Comparison of ENCODE assay signal across 6 cellular contexts in the genomic region with DNA sequence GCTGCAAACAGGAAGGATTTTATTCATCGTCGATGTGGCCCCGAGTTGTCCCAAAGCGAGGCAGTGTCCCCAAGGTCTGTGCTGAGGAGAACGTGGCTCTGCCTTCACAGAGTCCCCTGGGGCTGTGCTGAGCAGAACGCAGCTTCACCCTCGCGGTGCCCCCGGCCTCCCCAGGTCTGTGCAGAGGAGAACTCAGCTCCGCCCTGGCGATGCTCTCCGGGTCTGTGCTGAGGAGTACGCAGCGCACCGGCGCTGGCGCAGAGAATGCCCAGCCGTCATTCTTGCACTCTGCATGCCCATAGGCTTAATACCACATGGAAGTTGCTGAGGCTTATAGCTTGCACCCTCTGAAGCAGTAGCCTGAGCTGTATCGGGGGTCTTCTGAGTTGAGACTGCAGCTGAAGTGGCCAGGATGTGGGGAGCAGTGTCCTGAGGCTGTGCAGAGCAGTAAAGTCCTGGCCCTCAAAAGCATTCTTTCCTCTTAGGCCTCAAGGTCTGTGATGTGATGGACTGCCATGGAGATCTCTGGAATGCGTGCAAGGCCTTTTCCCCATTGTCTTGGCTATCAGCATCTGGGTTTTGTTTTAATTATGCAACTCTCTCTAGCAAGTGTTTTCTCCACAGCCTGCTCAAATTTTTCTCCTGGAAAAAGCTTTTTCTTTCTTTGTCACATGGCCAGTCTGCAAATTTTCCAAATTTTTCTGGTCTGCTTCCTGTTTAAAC.
DNase-seq lines count a peak whose midpoint lies in the region; ATAC-seq and TF ChIP-seq lines count a peak whose summit lies in the region.
"Not testable (repeated sequence)": the region's sequence is repeated elsewhere in the genome, so short reads cannot be mapped to it uniquely, and the experiment has no call there.

No MANE protein-coding gene starts in this region.

- H2BK120ac ChIP-seq in neuronal stem cell (ENCODE audit: low read depth, low read length) = not testable (repeated sequence)

- not testable (repeated sequence) for H3K27ac ChIP-seq in neuronal stem cell (replicated peaks; ENCODE audit: low read length)

- H3K4me3 ChIP-seq in neuronal stem cell (ENCODE audit: low read length in 2 of 2) = not testable (repeated sequence)

- TF ChIP-seq CTCF in endothelial cell (IDR thresholded peaks at IDR 0.05; ENCODE audit: unreplicated experiment) = not testable (repeated sequence)

- H4K91ac ChIP-seq in neuronal stem cell (ENCODE audit: low read depth, low read length, poor library complexity) = not testable (repeated sequence)

- no CpG with 5 or more reads among the region's 20 CpGs for WGBS in neuronal stem cell (ENCODE audit: extremely low coverage in 2 of 2, insufficient read length in 2 of 2, insufficient replicate concordance in 1 of 2), 2 donors

- not testable (repeated sequence) for H3K4me2 ChIP-seq in neuronal stem cell (ENCODE audit: insufficient read depth, low read length, poor library complexity, severe bottlenecking)

- not testable (repeated sequence) for H3K4me1 Mint-ChIP-seq in endothelial cell (ENCODE audit: unreplicated experiment); stimulated activated naive CD8-positive, alpha-beta T cell treated with anti-CD3 and anti-CD28 coated beads, Interleukin-15, amount 100 ng/mL, for 72 hours

- peak overlapping the region; percentile 31 for H3K14ac ChIP-seq in neuronal stem cell (ENCODE audit: low read length)

- not testable (repeated sequence) for H3K79me1 ChIP-seq in neuronal stem cell (ENCODE audit: low read depth, low read length)

- H3K36me3 Mint-ChIP-seq in endothelial cell (ENCODE audit: low read depth, unreplicated experiment) = not testable (repeated sequence)

- H3K18ac ChIP-seq in neuronal stem cell (ENCODE audit: low read length) = not testable (repeated sequence)

- not testable (repeated sequence) for H3K23ac ChIP-seq in neuronal stem cell (ENCODE audit: low read depth, low read length, poor library complexity)

- H3K4ac ChIP-seq in neuronal stem cell (ENCODE audit: low read length) = not testable (repeated sequence)

- not testable (repeated sequence) for H3K36me3 ChIP-seq in neuronal stem cell (replicated peaks in 1 of 2; ENCODE audit: control insufficient read depth in 2 of 2, insufficient read depth in 2 of 2, low read length in 2 of 2)

- DNase-seq in GM04503 (ENCODE audit: low read depth) = peak; percentile 54
- peak; percentile 36 for DNase-seq in NCI-H226
- not testable (repeated sequence) for DNase-seq in endothelial cell (ENCODE audit: low spot score); neuronal stem cell (ENCODE audit: low spot score); stimulated activated naive CD8-positive, alpha-beta T cell treated with anti-CD3 and anti-CD28 coated beads, Interleukin-15, amount 100 ng/mL, for 72 hours
- peak; percentile 63 for DNase-seq in fibroblast of peridontal ligament (ENCODE audit: extremely low read depth)

- H2BK15ac ChIP-seq in neuronal stem cell (ENCODE audit: low read length) = not testable (repeated sequence)

- not testable (repeated sequence) for H3K9me3 ChIP-seq in neuronal stem cell (replicated peaks in 1 of 2; ENCODE audit: control insufficient read depth in 2 of 2, insufficient read depth in 1 of 2, low read depth in 1 of 2, low read length in 2 of 2)

- not testable (repeated sequence) for H3K4me3 Mint-ChIP-seq in endothelial cell (ENCODE audit: unreplicated experiment); stimulated activated naive CD8-positive, alpha-beta T cell treated with anti-CD3 and anti-CD28 coated beads, Interleukin-15, amount 100 ng/mL, for 72 hours

- peak overlapping the region; percentile 88 for H3K27ac Mint-ChIP-seq in endothelial cell (ENCODE audit: unreplicated experiment)
- not testable (repeated sequence) for H3K27ac Mint-ChIP-seq in stimulated activated naive CD8-positive, alpha-beta T cell treated with anti-CD3 and anti-CD28 coated beads, Interleukin-15, amount 100 ng/mL, for 72 hours

- H4K8ac ChIP-seq in neuronal stem cell (ENCODE audit: low read depth, low read length) = not testable (repeated sequence)

- H3K27me3 ChIP-seq in neuronal stem cell (ENCODE audit: control insufficient read depth in 3 of 3, insufficient read depth in 3 of 3, low read depth in 1 of 3, low read length in 3 of 3) = not testable (repeated sequence)

- H2BK5ac ChIP-seq in neuronal stem cell (ENCODE audit: low read length) = not testable (repeated sequence)

- H3K4me1 ChIP-seq in neuronal stem cell (ENCODE audit: control insufficient read depth in 2 of 2, insufficient read depth in 1 of 2, low read depth in 1 of 2, low read length in 2 of 2) = not testable (repeated sequence)

- not testable (repeated sequence) for H3K9me3 Mint-ChIP-seq in endothelial cell (ENCODE audit: unreplicated experiment); stimulated activated naive CD8-positive, alpha-beta T cell treated with anti-CD3 and anti-CD28 coated beads, Interleukin-15, amount 100 ng/mL, for 72 hours

- H3K27me3 Mint-ChIP-seq in endothelial cell (ENCODE audit: unreplicated experiment); stimulated activated naive CD8-positive, alpha-beta T cell treated with anti-CD3 and anti-CD28 coated beads, Interleukin-15, amount 100 ng/mL, for 72 hours: not testable (repeated sequence)

- peak; percentile 31 for ATAC-seq in stimulated activated naive CD8-positive, alpha-beta T cell treated with anti-CD3 and anti-CD28 coated beads, Interleukin-15, amount 100 ng/mL, for 72 hours

- not testable (repeated sequence) for H2BK12ac ChIP-seq in neuronal stem cell (ENCODE audit: low read length)

- not testable (repeated sequence) for H2AK5ac ChIP-seq in neuronal stem cell (ENCODE audit: low read depth, low read length)

- H2AFZ ChIP-seq in neuronal stem cell (ENCODE audit: low read length) = not testable (repeated sequence)

- not testable (repeated sequence) for H3K9ac ChIP-seq in neuronal stem cell (ENCODE audit: low read depth, low read length, poor library complexity)
